ENCODE assay signal across 17 cellular contexts in genomic region chr5:35223777-35224395, GRCh38. TPM values are rescaled to one million over a fixed set of nuclear protein-coding genes. Genes with fewer than 3 reads are reported as not detected.
DNase-seq lines count a peak whose midpoint lies in the region; ATAC-seq and TF ChIP-seq lines count a peak whose summit lies in the region.
"Had no signal": no experiment of that assay in that cellular context is flagged by ENCODE, and none has a peak within 500 bp of the region (broad histone marks: within the 10 kb centered on the region; RNA-seq: fewer than 3 reads in every experiment).

No MANE protein-coding gene starts in this region.

- DNase-seq in HuH-7 (ENCODE audit: low spot score) (peak; percentile 34), colonic mucosa (peak; percentile 42), left lobe of liver (ENCODE audit: low spot score) (no peak), midbrain (lab: John Stamatoyannopoulos, UW) (no peak)
- DNase-seq in stimulated activated naive CD8-positive, alpha-beta T cell treated with anti-CD3 and anti-CD28 coated beads, Interleukin-15, Interleukin-2, amounts not matched to agents 100 U/mL and 50 U/mL, for 24 hours = no peak
- no peak for DNase-seq in activated T-helper 2 cell treated with anti-CD3 and anti-CD28 coated beads, Interferon-gamma antibody, Interleukin-2, Interleukin-4, amounts not matched to agents 10 μg/mL and 5 μg/mL and 100 μg/mL, durations not matched to agents 14 hours and 24 hours and 36 hours (ENCODE audit: low spot score)
- DNase-seq: C1 segment of cervical spinal cord, DMS153, NCI-H1105 treated with DMSO at 0.1 percent for 48 hours, NCI-H187 treated with DMSO at 0.1 percent for 48 hours, NCI-H345, NCI-H526, OCI-M1 had no signal

- H3K36me3 Mint-ChIP-seq in nephron (ENCODE audit: low read depth) = no peaks in the 10 kb centered on the region
- no peaks in the 10 kb centered on the region for H3K36me3 Mint-ChIP-seq in activated T-helper 2 cell treated with anti-CD3 and anti-CD28 coated beads, Interferon-gamma antibody, Interleukin-2, Interleukin-4, amounts not matched to agents 10 μg/mL and 5 μg/mL and 100 μg/mL, durations not matched to agents 14 hours and 24 hours and 36 hours (ENCODE audit: low read depth)

- H3K36me3 ChIP-seq in colonic mucosa = no peaks in the 10 kb centered on the region
- H3K36me3 ChIP-seq: SJSA1 had no signal

- no peak for TF ChIP-seq CTCF in colonic mucosa (IDR thresholded peaks at IDR 0.05)
- no peak for TF ChIP-seq CTCF in nephron (IDR thresholded peaks at IDR 0.05; ENCODE audit: unreplicated experiment in 3 of 3)

- H3K9me3 ChIP-seq in colonic mucosa = no peaks in the 10 kb centered on the region
- H3K9me3 ChIP-seq: SJSA1 had no signal

- H3K27ac Mint-ChIP-seq in nephron = peak overlapping the region; percentile 67 to 93 (median 91)
- no peak overlapping the region for H3K27ac Mint-ChIP-seq in activated T-helper 2 cell treated with anti-CD3 and anti-CD28 coated beads, Interferon-gamma antibody, Interleukin-2, Interleukin-4, amounts not matched to agents 10 μg/mL and 5 μg/mL and 100 μg/mL, durations not matched to agents 14 hours and 24 hours and 36 hours

- intact Hi-C loops in colonic mucosa (cut with DNase I) = no loop called here
- intact Hi-C loops in activated T-helper 2 cell treated with anti-CD3 and anti-CD28 coated beads, Interferon-gamma antibody, Interleukin-2, Interleukin-4, amounts not matched to agents 10 μg/mL and 5 μg/mL and 100 μg/mL, durations not matched to agents 14 hours and 24 hours and 36 hours (cut with micrococcal nuclease) = no loop called here

- H3K4me3 ChIP-seq in colonic mucosa = no peak overlapping the region
- H3K4me3 ChIP-seq: SJSA1 had no signal

- ATAC-seq in left lobe of liver (peak; percentile 27), GM21825 (IDR thresholded peaks at IDR 0.05; ENCODE audit: unreplicated experiment) (no peak)
- ATAC-seq in stimulated activated naive CD8-positive, alpha-beta T cell treated with anti-CD3 and anti-CD28 coated beads, Interleukin-15, Interleukin-2, amounts not matched to agents 100 U/mL and 50 U/mL, for 24 hours = no peak

- H3K27me3 ChIP-seq in colonic mucosa = no peaks in the 10 kb centered on the region

- H3K9me3 Mint-ChIP-seq in nephron = no peaks in the 10 kb centered on the region
- no peaks in the 10 kb centered on the region for H3K9me3 Mint-ChIP-seq in activated T-helper 2 cell treated with anti-CD3 and anti-CD28 coated beads, Interferon-gamma antibody, Interleukin-2, Interleukin-4, amounts not matched to agents 10 μg/mL and 5 μg/mL and 100 μg/mL, durations not matched to agents 14 hours and 24 hours and 36 hours

- H3K27ac ChIP-seq in colonic mucosa = no peak overlapping the region
- H3K27ac ChIP-seq: SJSA1 had no signal

- H3K9ac ChIP-seq in colonic mucosa (ENCODE audit: low read depth in 2 of 2, low read length in 2 of 2) = no peak overlapping the region

- peaks cover 27% of the 10 kb centered on the region for H3K4me1 Mint-ChIP-seq in nephron
- H3K4me1 Mint-ChIP-seq in activated T-helper 2 cell treated with anti-CD3 and anti-CD28 coated beads, Interferon-gamma antibody, Interleukin-2, Interleukin-4, amounts not matched to agents 10 μg/mL and 5 μg/mL and 100 μg/mL, durations not matched to agents 14 hours and 24 hours and 36 hours (ENCODE audit: low read depth) = no peaks in the 10 kb centered on the region

- no peak overlapping the region for H3K4me3 Mint-ChIP-seq in nephron
- H3K4me3 Mint-ChIP-seq in activated T-helper 2 cell treated with anti-CD3 and anti-CD28 coated beads, Interferon-gamma antibody, Interleukin-2, Interleukin-4, amounts not matched to agents 10 μg/mL and 5 μg/mL and 100 μg/mL, durations not matched to agents 14 hours and 24 hours and 36 hours (ENCODE audit: low read depth) = no peak overlapping the region

- H3K27me3 Mint-ChIP-seq in nephron (ENCODE audit: low read depth) = no peaks in the 10 kb centered on the region
- peaks cover 30% of the 10 kb centered on the region for H3K27me3 Mint-ChIP-seq in activated T-helper 2 cell treated with anti-CD3 and anti-CD28 coated beads, Interferon-gamma antibody, Interleukin-2, Interleukin-4, amounts not matched to agents 10 μg/mL and 5 μg/mL and 100 μg/mL, durations not matched to agents 14 hours and 24 hours and 36 hours (ENCODE audit: low read depth)

- no peaks in the 10 kb centered on the region for H3K4me1 ChIP-seq in colonic mucosa
- H3K4me1 ChIP-seq: SJSA1 had no signal

RNA-seq across cellular contexts. Expression of gene PRLR, which starts 6.4 kb away (rescaled TPM):
- total RNA-seq in colonic mucosa = 10 to 100 TPM; 23.7 to 38.6 TPM
- total RNA-seq in left lobe of liver = 11.9 TPM
- not detected in 2 replicates for total RNA-seq in activated T-helper 2 cell treated with anti-CD3 and anti-CD28 coated beads, Interferon-gamma antibody, Interleukin-2, Interleukin-4, amounts not matched to agents 10 μg/mL and 5 μg/mL and 100 μg/mL, durations not matched to agents 14 hours and 24 hours and 36 hours
- total RNA-seq: A673 had no signal

Comparison
In these comparisons a context has a peak if more than half of its experiments do, and no peak if none do; other contexts are left out.
1. DNase-seq: peak in HuH-7 (single experiment) and colonic mucosa (single experiment); none in left lobe of liver (single experiment), midbrain (single experiment), stimulated activated naive CD8-positive, alpha-beta T cell treated with anti-CD3 and anti-CD28 coated beads, Interleukin-15, Interleukin-2, amounts not matched to agents 100 U/mL and 50 U/mL, for 24 hours (single experiment) and activated T-helper 2 cell treated with anti-CD3 and anti-CD28 coated beads, Interferon-gamma antibody, Interleukin-2, Interleukin-4, amounts not matched to agents 10 μg/mL and 5 μg/mL and 100 μg/mL, durations not matched to agents 14 hours and 24 hours and 36 hours (single experiment).
2. RNA of gene PRLR, which starts 6.4 kb away (total RNA-seq): 23.7 to 38.6 TPM in colonic mucosa and 11.9 TPM in left lobe of liver (single experiment); not detected in activated T-helper 2 cell treated with anti-CD3 and anti-CD28 coated beads, Interferon-gamma antibody, Interleukin-2, Interleukin-4, amounts not matched to agents 10 μg/mL and 5 μg/mL and 100 μg/mL, durations not matched to agents 14 hours and 24 hours and 36 hours; every median in the first group is over 10 times any median in the second.